ENCODE assay signal across 17 cellular contexts in the genomic region with DNA sequence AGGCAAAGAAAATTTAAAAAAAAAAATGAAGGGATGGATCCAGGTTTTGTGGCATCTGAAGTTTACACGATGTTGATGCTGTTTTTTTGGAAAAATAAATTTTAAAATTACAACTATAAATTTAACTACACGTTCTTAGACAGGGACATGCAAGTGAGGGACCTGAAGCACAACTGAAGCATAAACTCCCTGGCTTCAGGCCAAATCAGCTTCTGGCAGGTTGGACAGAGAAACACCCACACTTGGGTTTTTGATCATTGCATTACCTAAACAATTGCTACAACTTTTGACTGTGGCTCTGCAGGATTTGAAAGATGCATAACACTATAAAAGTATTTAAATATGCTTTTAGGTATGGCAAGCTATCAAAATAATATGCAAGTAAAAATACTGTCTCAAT.
DNase-seq lines count a peak whose midpoint lies in the region; ATAC-seq and TF ChIP-seq lines count a peak whose summit lies in the region.
"Had no signal": no experiment of that assay in that cellular context is flagged by ENCODE, and none has a peak within 500 bp of the region (broad histone marks: within the 10 kb centered on the region; RNA-seq: fewer than 3 reads in every experiment).

No MANE protein-coding gene starts in this region.

- H3K9me3 ChIP-seq in upper lobe of right lung = no peaks in the 10 kb centered on the region
- H3K9me3 ChIP-seq: BLaER1 had no signal

- no peaks in the 10 kb centered on the region for H3K27me3 ChIP-seq in upper lobe of right lung
- H3K27me3 ChIP-seq: BLaER1 had no signal

- no peak overlapping the region for H3K4me3 ChIP-seq in upper lobe of right lung
- H3K4me3 ChIP-seq: BLaER1 had no signal

- DNase-seq in DMS53 (lab: John Stamatoyannopoulos, UW) (peak; percentile 4), DMS53 treated with DMSO at 0.1 percent for 48 hours (lab: John Stamatoyannopoulos, UW; ENCODE audit: unreplicated experiment) (no peak), NCI-H82 (lab: John Stamatoyannopoulos, UW) (peak; percentile 59), NCI-H82 treated with DMSO at 0.1 percent for 48 hours (lab: John Stamatoyannopoulos, UW; ENCODE audit: unreplicated experiment) (no peak), NCI-H2171 treated with DMSO at 0.1 percent for 48 hours (lab: John Stamatoyannopoulos, UW) (peak; percentile 38), T-helper 9 cell (no peak), upper lobe of right lung (no peak), NCI-H226 (no peak)
- DNase-seq: 8988T; CD8-positive, alpha-beta memory T cell; DND-41; GDM1; HCEC 1CT; Karpas-422; NCI-H1930; NCI-H526 treated with DMSO at 0.1 percent for 48 hours had no signal

- H3K27ac ChIP-seq in upper lobe of right lung = no peak overlapping the region
- H3K27ac ChIP-seq: BLaER1 had no signal

- TF ChIP-seq CTCF in upper lobe of right lung (IDR thresholded peaks at IDR 0.05) = no peak

- no peaks in the 10 kb centered on the region for H3K36me3 ChIP-seq in upper lobe of right lung
- H3K36me3 ChIP-seq: BLaER1 had no signal

- H3K4me1 ChIP-seq in upper lobe of right lung = no peaks in the 10 kb centered on the region
- H3K4me1 ChIP-seq: BLaER1 had no signal

- no peak for ATAC-seq in upper lobe of right lung

- intact Hi-C loops in upper lobe of right lung (cut with DNase I) = no loop called here

Comparison
In these comparisons a context has a peak if more than half of its experiments do, and no peak if none do; other contexts are left out.
1. DNase-seq: peak in DMS53 (single experiment), NCI-H82 (single experiment) and NCI-H2171 treated with DMSO at 0.1 percent for 48 hours (single experiment); none in DMS53 treated with DMSO at 0.1 percent for 48 hours (single experiment), NCI-H82 treated with DMSO at 0.1 percent for 48 hours (single experiment), T-helper 9 cell (single experiment), upper lobe of right lung (single experiment) and NCI-H226 (single experiment).